In the genomic region with DNA sequence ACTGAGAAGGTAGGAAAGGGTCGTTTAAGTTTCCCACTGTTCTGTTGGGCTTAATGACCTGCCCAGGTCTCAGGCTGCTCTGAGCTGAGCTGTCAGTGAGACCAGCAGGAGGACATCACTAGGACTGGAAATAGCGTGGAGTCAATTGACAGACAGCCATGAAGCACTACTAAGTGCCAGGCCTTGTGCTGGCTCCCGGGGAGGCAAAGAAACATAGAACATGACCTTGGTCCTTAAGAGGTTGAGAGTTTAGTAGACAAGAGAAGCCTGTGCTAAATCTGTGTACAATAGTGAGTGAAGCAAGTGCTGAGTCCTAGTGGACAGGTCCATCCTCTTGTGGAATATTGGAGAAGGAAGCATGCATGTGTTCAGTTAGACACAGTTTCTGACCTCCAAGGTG, we compare ENCODE assay signal across 24 cellular contexts.
"Had no signal": no experiment of that assay in that cellular context is flagged by ENCODE, and none has a peak within 500 bp of the region (broad histone marks: within the 10 kb centered on the region; RNA-seq: fewer than 3 reads in every experiment).

No MANE protein-coding gene starts in this region.

- H3K27ac ChIP-seq: esophagus squamous epithelium, thyroid gland, WERI-Rb-1 had no signal

- DNase-seq: activated gamma-delta T cell; activated naive CD8-positive, alpha-beta T cell treated with anti-CD3 and anti-CD28 coated beads, Interleukin-2, amount 10 ng/mL, durations not matched to agents 7 days and 5 days; activated T-cell treated with anti-CD3 and anti-CD28 coated beads, Interleukin-2, amount 50 U/mL, for 1 hour; esophagus squamous epithelium; hippocampal formation; left cardiac atrium; midbrain; occipital lobe; posterior cingulate gyrus; stimulated activated CD4-positive, alpha-beta T cell treated with anti-CD3 and anti-CD28 coated beads, Interleukin-4, amount 100 ng/mL, for 24 hours; T-helper 9 cell; thyroid gland had no signal

- H3K27me3 ChIP-seq: ascending aorta, esophagus squamous epithelium, thyroid gland had no signal

- H3K9me3 Mint-ChIP-seq: activated CD4-positive, alpha-beta memory T cell treated with anti-CD3 and anti-CD28 coated beads for 36 hours; activated naive CD4-positive, alpha-beta T cell treated with anti-CD3 and anti-CD28 coated beads, Interleukin-2, amount 10 ng/mL, durations not matched to agents 7 days and 5 days; activated naive CD8-positive, alpha-beta T cell treated with anti-CD3 and anti-CD28 coated beads, Interleukin-2, amount 10 ng/mL, durations not matched to agents 7 days and 5 days; brain; naive thymus-derived CD8-positive, alpha-beta T cell; neural crest cell; stimulated activated effector memory CD8-positive, alpha-beta T cell treated with anti-CD3 and anti-CD28 coated beads, Interleukin-12 subunit alpha, Interleukin-12 subunit beta, amount 100 ng/mL, for 72 hours; stimulated activated naive CD8-positive, alpha-beta T cell treated with anti-CD3 and anti-CD28 coated beads, Interleukin-15, amount 100 ng/mL, for 72 hours; T-helper 1 cell treated with Interleukin-12 subunit alpha and Interleukin-12 subunit beta and Interleukin-4 antibody, amounts not matched to agents 30 μg/mL and 1 μg/mL, for 36 hours had no signal

- H3K27me3 Mint-ChIP-seq: stimulated activated naive CD8-positive, alpha-beta T cell treated with anti-CD3 and anti-CD28 coated beads, Interleukin-15, amount 100 ng/mL, for 72 hours had no signal

- H3K36me3 ChIP-seq: ascending aorta, esophagus squamous epithelium, thyroid gland, WERI-Rb-1 had no signal

- ATAC-seq: activated CD4-positive, CD25-positive, alpha-beta regulatory T cell treated with anti-CD3 and anti-CD28 coated beads, Interleukin-2, amount 50 U/mL, for 24 hours; naive thymus-derived CD8-positive, alpha-beta T cell; sciatic nerve had no signal

- H3K27ac Mint-ChIP-seq: activated CD4-positive, alpha-beta memory T cell treated with anti-CD3 and anti-CD28 coated beads for 36 hours; activated naive CD4-positive, alpha-beta T cell treated with anti-CD3 and anti-CD28 coated beads, Interleukin-2, amount 10 ng/mL, durations not matched to agents 7 days and 5 days; activated naive CD8-positive, alpha-beta T cell treated with anti-CD3 and anti-CD28 coated beads, Interleukin-2, amount 10 ng/mL, durations not matched to agents 7 days and 5 days; brain; naive thymus-derived CD8-positive, alpha-beta T cell; stimulated activated effector memory CD8-positive, alpha-beta T cell treated with anti-CD3 and anti-CD28 coated beads, Interleukin-12 subunit alpha, Interleukin-12 subunit beta, amount 100 ng/mL, for 72 hours; stimulated activated naive CD8-positive, alpha-beta T cell treated with anti-CD3 and anti-CD28 coated beads, Interleukin-15, amount 100 ng/mL, for 72 hours; T-helper 1 cell treated with Interleukin-12 subunit alpha and Interleukin-12 subunit beta and Interleukin-4 antibody, amounts not matched to agents 30 μg/mL and 1 μg/mL, for 36 hours had no signal

- H3K36me3 Mint-ChIP-seq: activated CD4-positive, alpha-beta memory T cell treated with anti-CD3 and anti-CD28 coated beads for 36 hours; activated naive CD4-positive, alpha-beta T cell treated with anti-CD3 and anti-CD28 coated beads, Interleukin-2, amount 10 ng/mL, durations not matched to agents 7 days and 5 days; activated naive CD8-positive, alpha-beta T cell treated with anti-CD3 and anti-CD28 coated beads, Interleukin-2, amount 10 ng/mL, durations not matched to agents 7 days and 5 days; brain; naive thymus-derived CD8-positive, alpha-beta T cell; stimulated activated effector memory CD8-positive, alpha-beta T cell treated with anti-CD3 and anti-CD28 coated beads, Interleukin-12 subunit alpha, Interleukin-12 subunit beta, amount 100 ng/mL, for 72 hours had no signal

- H3K4me3 ChIP-seq: ascending aorta, esophagus squamous epithelium, thyroid gland had no signal

- H3K4me3 Mint-ChIP-seq: activated CD4-positive, alpha-beta memory T cell treated with anti-CD3 and anti-CD28 coated beads for 36 hours; activated naive CD4-positive, alpha-beta T cell treated with anti-CD3 and anti-CD28 coated beads, Interleukin-2, amount 10 ng/mL, durations not matched to agents 7 days and 5 days; activated naive CD8-positive, alpha-beta T cell treated with anti-CD3 and anti-CD28 coated beads, Interleukin-2, amount 10 ng/mL, durations not matched to agents 7 days and 5 days; brain; naive thymus-derived CD8-positive, alpha-beta T cell; neural crest cell; stimulated activated effector memory CD8-positive, alpha-beta T cell treated with anti-CD3 and anti-CD28 coated beads, Interleukin-12 subunit alpha, Interleukin-12 subunit beta, amount 100 ng/mL, for 72 hours; stimulated activated naive CD8-positive, alpha-beta T cell treated with anti-CD3 and anti-CD28 coated beads, Interleukin-15, amount 100 ng/mL, for 72 hours; T-helper 1 cell treated with Interleukin-12 subunit alpha and Interleukin-12 subunit beta and Interleukin-4 antibody, amounts not matched to agents 30 μg/mL and 1 μg/mL, for 36 hours had no signal

- H3K9me3 ChIP-seq: ascending aorta, esophagus squamous epithelium, thyroid gland had no signal
